ENCODE assay signal across 1 cellular context in the genomic region with DNA sequence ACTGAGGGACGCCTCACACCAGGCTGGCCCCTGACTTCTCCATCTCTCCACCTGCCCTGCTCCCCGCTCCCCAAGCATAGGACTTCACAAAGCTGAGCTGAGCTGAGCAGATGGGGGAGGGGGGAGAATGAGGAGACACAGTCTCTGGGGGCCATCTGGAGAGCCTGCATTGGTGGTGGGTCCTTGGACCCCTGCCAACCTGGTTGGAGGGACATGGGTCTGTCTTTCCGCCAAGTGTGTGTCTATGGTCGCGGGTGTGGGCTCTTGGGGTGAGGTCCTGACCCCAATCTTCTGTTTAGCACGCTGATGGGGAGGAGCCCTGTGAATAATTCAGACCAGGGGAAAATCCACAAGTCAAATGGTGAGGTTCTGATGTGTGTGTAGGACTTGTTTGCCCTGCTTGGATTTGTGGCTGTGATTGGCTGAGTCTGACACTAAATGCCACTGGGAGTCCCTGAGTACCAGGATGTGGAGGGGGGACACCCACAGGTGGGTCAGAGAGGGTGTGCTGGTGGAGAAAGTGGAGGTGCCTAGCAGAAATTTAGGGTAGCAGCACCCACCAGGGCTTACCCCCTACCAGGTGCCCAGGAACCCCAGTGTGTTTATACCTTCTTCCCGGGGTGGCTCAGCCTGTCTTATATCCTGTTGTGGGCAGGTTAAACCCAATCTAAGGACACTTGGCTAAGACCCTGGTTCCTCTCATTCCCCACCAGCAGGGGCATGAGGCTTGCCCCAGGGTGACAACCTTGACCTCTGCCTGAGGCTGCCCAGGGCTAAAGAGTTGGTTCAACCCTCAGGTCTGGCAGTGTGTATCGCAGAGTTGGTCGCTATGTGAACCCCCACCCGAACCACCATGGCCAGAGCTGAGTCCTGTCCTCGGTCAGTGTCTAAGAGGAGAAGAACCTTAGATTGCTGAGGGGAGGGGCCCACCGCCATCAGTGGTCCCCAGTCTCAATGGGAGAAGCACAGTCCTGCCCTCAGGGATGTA.
TF ChIP-seq lines count a peak whose summit lies in the region.

No MANE protein-coding gene starts in this region.

TF ChIP-seq in GM12878, 131 proteins besides CTCF, POLR2A, EP300 and RAD21 (continues in another document):
- TF ChIP-seq NBN (IDR thresholded peaks at IDR 0.05) (peak; percentile 69; the same call in 1 of the 2 replicates), KDM1A (IDR thresholded peaks at IDR 0.05; ENCODE audit: borderline replicate concordance) (no peak), CBFB (IDR thresholded peaks at IDR 0.05; ENCODE audit: low read depth) (0 out of 2 replicates have a peak, but pooled peaks have one; percentile 45), SMARCA5 (IDR thresholded peaks at IDR 0.05) (no peak), SMAD1 (IDR thresholded peaks at IDR 0.05; ENCODE audit: low read depth, partially characterized antibody) (peak; percentile 47), SIN3A (IDR thresholded peaks at IDR 0.05; ENCODE audit: low read depth, low read length) (no peak), MXI1 (IDR thresholded peaks at IDR 0.05; ENCODE audit: low read depth, low read length) (0 out of 2 replicates have a peak, but pooled peaks have one; percentile 22), RUNX3 (IDR thresholded peaks at IDR 0.05; ENCODE audit: low read length) (no peak), TAF1 (IDR thresholded peaks at IDR 0.05; ENCODE audit: borderline replicate concordance, low read depth, low read length) (no peak), IKZF2 (IDR thresholded peaks at IDR 0.05) (no peak), NR2F1 (conservative IDR thresholded peaks at IDR 0.05) (peak; percentile 87), NFXL1 (IDR thresholded peaks at IDR 0.05; ENCODE audit: borderline replicate concordance) (no peak), BHLHE40 (IDR thresholded peaks at IDR 0.05; ENCODE audit: borderline replicate concordance in 1 of 2, low read depth in 2 of 2, low read length in 1 of 2) (peak in 1 of 2 experiments; percentile 63; a peak in 3 of 4 replicates), ZZZ3 (IDR thresholded peaks at IDR 0.05; ENCODE audit: control insufficient read depth, insufficient read length, low read depth) (no peak), RAD51 (IDR thresholded peaks at IDR 0.05) (no peak), IRF4 (IDR thresholded peaks at IDR 0.05; ENCODE audit: low read depth, low read length) (0 out of 2 replicates have a peak, but pooled peaks have one; percentile 26), JUNB (IDR thresholded peaks at IDR 0.05) (no peak), RB1 (IDR thresholded peaks at IDR 0.05; ENCODE audit: borderline replicate concordance) (no peak; the same call in 1 of the 2 replicates), ZBED1 (IDR thresholded peaks at IDR 0.05; ENCODE audit: borderline replicate concordance) (peak; percentile 29; the same call in 1 of the 2 replicates), SMAD5 (IDR thresholded peaks at IDR 0.05; ENCODE audit: low read depth) (no peak; the same call in 1 of the 2 replicates), CBX5 (IDR thresholded peaks at IDR 0.05; ENCODE audit: low read depth) (no peak), GABPA (IDR thresholded peaks at IDR 0.05; ENCODE audit: low read depth) (no peak), SPI1 (IDR thresholded peaks at IDR 0.05; ENCODE audit: borderline replicate concordance, insufficient read depth, low read depth, low read length) (no peak), MEF2B (IDR thresholded peaks at IDR 0.05; ENCODE audit: partially characterized antibody, poor library complexity, severe bottlenecking) (peak; percentile 42), RELA (IDR thresholded peaks at IDR 0.05; ENCODE audit: borderline replicate concordance, partially characterized antibody) (peak; percentile 47), NFYA (IDR thresholded peaks at IDR 0.05; ENCODE audit: borderline replicate concordance, low read depth, low read length) (no peak), FOS (IDR thresholded peaks at IDR 0.05; ENCODE audit: borderline replicate concordance, extremely low read depth, insufficient read length) (no peak), SREBF2 (IDR thresholded peaks at IDR 0.05; ENCODE audit: low read length) (no peak), POLR2AphosphoS5 (IDR thresholded peaks at IDR 0.05; ENCODE audit: low read length) (peak; percentile 59), WRNIP1 (IDR thresholded peaks at IDR 0.05; ENCODE audit: borderline replicate concordance, low read depth, low read length) (no peak)
- TF ChIP-seq, protein P1, sequence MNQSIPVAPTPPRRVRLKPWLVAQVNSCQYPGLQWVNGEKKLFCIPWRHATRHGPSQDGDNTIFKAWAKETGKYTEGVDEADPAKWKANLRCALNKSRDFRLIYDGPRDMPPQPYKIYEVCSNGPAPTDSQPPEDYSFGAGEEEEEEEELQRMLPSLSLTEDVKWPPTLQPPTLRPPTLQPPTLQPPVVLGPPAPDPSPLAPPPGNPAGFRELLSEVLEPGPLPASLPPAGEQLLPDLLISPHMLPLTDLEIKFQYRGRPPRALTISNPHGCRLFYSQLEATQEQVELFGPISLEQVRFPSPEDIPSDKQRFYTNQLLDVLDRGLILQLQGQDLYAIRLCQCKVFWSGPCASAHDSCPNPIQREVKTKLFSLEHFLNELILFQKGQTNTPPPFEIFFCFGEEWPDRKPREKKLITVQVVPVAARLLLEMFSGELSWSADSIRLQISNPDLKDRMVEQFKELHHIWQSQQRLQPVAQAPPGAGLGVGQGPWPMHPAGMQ (IDR thresholded peaks at IDR 0.05; ENCODE audit: borderline replicate concordance), result no peak
- TF ChIP-seq, protein P2, sequence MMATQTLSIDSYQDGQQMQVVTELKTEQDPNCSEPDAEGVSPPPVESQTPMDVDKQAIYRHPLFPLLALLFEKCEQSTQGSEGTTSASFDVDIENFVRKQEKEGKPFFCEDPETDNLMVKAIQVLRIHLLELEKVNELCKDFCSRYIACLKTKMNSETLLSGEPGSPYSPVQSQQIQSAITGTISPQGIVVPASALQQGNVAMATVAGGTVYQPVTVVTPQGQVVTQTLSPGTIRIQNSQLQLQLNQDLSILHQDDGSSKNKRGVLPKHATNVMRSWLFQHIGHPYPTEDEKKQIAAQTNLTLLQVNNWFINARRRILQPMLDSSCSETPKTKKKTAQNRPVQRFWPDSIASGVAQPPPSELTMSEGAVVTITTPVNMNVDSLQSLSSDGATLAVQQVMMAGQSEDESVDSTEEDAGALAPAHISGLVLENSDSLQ (IDR thresholded peaks at IDR 0.05), result 0 out of 2 replicates have a peak, but pooled peaks have one; percentile 26
- TF ChIP-seq, protein P3, sequence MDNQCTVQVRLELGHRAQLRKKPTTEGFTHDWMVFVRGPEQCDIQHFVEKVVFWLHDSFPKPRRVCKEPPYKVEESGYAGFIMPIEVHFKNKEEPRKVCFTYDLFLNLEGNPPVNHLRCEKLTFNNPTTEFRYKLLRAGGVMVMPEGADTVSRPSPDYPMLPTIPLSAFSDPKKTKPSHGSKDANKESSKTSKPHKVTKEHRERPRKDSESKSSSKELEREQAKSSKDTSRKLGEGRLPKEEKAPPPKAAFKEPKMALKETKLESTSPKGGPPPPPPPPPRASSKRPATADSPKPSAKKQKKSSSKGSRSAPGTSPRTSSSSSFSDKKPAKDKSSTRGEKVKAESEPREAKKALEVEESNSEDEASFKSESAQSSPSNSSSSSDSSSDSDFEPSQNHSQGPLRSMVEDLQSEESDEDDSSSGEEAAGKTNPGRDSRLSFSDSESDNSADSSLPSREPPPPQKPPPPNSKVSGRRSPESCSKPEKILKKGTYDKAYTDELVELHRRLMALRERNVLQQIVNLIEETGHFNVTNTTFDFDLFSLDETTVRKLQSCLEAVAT (IDR thresholded peaks at IDR 0.05), result peak; percentile 24; the same call in 1 of the 2 replicates
- TF ChIP-seq, protein P4, sequence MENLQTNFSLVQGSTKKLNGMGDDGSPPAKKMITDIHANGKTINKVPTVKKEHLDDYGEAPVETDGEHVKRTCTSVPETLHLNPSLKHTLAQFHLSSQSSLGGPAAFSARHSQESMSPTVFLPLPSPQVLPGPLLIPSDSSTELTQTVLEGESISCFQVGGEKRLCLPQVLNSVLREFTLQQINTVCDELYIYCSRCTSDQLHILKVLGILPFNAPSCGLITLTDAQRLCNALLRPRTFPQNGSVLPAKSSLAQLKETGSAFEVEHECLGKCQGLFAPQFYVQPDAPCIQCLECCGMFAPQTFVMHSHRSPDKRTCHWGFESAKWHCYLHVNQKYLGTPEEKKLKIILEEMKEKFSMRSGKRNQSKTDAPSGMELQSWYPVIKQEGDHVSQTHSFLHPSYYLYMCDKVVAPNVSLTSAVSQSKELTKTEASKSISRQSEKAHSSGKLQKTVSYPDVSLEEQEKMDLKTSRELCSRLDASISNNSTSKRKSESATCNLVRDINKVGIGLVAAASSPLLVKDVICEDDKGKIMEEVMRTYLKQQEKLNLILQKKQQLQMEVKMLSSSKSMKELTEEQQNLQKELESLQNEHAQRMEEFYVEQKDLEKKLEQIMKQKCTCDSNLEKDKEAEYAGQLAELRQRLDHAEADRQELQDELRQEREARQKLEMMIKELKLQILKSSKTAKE (IDR thresholded peaks at IDR 0.05; ENCODE audit: low read depth, poor library complexity, severe bottlenecking), result no peak
- TF ChIP-seq, protein P5, sequence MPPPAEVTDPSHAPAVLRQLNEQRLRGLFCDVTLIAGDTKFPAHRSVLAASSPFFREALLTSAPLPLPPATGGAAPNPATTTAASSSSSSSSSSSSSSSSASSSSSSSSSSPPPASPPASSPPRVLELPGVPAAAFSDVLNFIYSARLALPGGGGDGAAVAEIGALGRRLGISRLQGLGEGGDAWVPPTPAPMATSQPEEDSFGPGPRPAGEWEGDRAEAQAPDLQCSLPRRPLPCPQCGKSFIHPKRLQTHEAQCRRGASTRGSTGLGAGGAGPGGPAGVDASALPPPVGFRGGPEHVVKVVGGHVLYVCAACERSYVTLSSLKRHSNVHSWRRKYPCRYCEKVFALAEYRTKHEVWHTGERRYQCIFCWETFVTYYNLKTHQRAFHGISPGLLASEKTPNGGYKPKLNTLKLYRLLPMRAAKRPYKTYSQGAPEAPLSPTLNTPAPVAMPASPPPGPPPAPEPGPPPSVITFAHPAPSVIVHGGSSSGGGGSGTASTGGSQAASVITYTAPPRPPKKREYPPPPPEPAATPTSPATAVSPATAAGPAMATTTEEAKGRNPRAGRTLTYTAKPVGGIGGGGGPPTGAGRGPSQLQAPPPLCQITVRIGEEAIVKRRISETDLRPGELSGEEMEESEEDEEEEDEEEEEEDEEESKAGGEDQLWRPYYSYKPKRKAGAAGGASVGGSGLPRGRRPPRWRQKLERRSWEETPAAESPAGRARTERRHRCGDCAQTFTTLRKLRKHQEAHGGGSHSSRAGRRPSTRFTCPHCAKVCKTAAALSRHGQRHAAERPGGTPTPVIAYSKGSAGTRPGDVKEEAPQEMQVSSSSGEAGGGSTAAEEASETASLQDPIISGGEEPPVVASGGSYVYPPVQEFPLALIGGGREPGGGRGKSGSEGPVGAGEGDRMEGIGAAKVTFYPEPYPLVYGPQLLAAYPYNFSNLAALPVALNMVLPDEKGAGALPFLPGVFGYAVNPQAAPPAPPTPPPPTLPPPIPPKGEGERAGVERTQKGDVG (CRISPR knock-in tag; IDR thresholded peaks at IDR 0.05), result no peak
- TF ChIP-seq, protein P6, sequence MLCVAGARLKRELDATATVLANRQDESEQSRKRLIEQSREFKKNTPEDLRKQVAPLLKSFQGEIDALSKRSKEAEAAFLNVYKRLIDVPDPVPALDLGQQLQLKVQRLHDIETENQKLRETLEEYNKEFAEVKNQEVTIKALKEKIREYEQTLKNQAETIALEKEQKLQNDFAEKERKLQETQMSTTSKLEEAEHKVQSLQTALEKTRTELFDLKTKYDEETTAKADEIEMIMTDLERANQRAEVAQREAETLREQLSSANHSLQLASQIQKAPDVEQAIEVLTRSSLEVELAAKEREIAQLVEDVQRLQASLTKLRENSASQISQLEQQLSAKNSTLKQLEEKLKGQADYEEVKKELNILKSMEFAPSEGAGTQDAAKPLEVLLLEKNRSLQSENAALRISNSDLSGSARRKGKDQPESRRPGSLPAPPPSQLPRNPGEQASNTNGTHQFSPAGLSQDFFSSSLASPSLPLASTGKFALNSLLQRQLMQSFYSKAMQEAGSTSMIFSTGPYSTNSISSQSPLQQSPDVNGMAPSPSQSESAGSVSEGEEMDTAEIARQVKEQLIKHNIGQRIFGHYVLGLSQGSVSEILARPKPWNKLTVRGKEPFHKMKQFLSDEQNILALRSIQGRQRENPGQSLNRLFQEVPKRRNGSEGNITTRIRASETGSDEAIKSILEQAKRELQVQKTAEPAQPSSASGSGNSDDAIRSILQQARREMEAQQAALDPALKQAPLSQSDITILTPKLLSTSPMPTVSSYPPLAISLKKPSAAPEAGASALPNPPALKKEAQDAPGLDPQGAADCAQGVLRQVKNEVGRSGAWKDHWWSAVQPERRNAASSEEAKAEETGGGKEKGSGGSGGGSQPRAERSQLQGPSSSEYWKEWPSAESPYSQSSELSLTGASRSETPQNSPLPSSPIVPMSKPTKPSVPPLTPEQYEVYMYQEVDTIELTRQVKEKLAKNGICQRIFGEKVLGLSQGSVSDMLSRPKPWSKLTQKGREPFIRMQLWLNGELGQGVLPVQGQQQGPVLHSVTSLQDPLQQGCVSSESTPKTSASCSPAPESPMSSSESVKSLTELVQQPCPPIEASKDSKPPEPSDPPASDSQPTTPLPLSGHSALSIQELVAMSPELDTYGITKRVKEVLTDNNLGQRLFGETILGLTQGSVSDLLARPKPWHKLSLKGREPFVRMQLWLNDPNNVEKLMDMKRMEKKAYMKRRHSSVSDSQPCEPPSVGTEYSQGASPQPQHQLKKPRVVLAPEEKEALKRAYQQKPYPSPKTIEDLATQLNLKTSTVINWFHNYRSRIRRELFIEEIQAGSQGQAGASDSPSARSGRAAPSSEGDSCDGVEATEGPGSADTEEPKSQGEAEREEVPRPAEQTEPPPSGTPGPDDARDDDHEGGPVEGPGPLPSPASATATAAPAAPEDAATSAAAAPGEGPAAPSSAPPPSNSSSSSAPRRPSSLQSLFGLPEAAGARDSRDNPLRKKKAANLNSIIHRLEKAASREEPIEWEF (IDR thresholded peaks at IDR 0.05; ENCODE audit: insufficient replicate concordance, low read depth, low read length), result no peak
- TF ChIP-seq, protein P7, sequence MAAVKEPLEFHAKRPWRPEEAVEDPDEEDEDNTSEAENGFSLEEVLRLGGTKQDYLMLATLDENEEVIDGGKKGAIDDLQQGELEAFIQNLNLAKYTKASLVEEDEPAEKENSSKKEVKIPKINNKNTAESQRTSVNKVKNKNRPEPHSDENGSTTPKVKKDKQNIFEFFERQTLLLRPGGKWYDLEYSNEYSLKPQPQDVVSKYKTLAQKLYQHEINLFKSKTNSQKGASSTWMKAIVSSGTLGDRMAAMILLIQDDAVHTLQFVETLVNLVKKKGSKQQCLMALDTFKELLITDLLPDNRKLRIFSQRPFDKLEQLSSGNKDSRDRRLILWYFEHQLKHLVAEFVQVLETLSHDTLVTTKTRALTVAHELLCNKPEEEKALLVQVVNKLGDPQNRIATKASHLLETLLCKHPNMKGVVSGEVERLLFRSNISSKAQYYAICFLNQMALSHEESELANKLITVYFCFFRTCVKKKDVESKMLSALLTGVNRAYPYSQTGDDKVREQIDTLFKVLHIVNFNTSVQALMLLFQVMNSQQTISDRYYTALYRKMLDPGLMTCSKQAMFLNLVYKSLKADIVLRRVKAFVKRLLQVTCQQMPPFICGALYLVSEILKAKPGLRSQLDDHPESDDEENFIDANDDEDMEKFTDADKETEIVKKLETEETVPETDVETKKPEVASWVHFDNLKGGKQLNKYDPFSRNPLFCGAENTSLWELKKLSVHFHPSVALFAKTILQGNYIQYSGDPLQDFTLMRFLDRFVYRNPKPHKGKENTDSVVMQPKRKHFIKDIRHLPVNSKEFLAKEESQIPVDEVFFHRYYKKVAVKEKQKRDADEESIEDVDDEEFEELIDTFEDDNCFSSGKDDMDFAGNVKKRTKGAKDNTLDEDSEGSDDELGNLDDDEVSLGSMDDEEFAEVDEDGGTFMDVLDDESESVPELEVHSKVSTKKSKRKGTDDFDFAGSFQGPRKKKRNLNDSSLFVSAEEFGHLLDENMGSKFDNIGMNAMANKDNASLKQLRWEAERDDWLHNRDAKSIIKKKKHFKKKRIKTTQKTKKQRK (IDR thresholded peaks at IDR 0.05; ENCODE audit: low read depth, low read length), result no peak
